ENCODE assay signal across 2 cellular contexts in the genomic region with DNA sequence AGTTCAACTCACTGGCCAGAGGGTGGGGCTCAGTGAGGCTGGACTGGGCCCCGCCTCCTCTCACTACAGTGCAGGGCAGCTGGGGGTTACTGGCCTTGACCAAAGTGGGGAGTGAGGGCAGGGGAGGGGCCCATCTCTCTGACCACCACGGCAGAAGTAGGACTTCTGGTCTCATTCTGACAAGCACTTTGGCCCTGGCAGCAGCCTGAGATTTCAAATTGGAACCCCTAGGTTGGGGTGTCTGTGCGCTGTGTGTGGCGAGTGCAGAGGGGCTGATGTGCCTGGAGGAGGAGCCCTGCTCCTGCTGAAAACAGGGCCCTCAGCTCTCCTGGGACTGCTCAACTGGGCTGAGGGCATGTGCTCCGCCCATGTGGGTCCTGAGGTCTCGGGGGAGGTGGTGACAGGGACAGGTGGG.
A peak's percentile ranks its signal among the peaks of the same experiment; 100 is the strongest.
TF ChIP-seq lines count a peak whose summit lies in the region.

No MANE protein-coding gene starts in this region.

TF ChIP-seq in WTC11, 78 proteins besides CTCF, POLR2A, EP300 and RAD21 (continued from another document):
- TF ChIP-seq, protein P1, sequence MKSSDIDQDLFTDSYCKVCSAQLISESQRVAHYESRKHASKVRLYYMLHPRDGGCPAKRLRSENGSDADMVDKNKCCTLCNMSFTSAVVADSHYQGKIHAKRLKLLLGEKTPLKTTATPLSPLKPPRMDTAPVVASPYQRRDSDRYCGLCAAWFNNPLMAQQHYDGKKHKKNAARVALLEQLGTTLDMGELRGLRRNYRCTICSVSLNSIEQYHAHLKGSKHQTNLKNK (CRISPR knock-in tag; IDR thresholded peaks at IDR 0.05) = no peak
- TF ChIP-seq ETV6 (CRISPR knock-in tag; IDR thresholded peaks at IDR 0.05) (no peak), FOXK1 (CRISPR knock-in tag; IDR thresholded peaks at IDR 0.05) (no peak), ZNF121 (CRISPR knock-in tag; IDR thresholded peaks at IDR 0.05) (no peak), ZNF423 (CRISPR knock-in tag; IDR thresholded peaks at IDR 0.05) (no peak), EMX1 (CRISPR knock-in tag; IDR thresholded peaks at IDR 0.05) (no peak), SOX15 (CRISPR knock-in tag; IDR thresholded peaks at IDR 0.05) (no peak), SMAD3 (CRISPR knock-in tag; IDR thresholded peaks at IDR 0.05; ENCODE audit: borderline replicate concordance) (no peak)

TF ChIP-seq in HepG2, 621 proteins besides CTCF, POLR2A, EP300 and RAD21 (continues in another document):
- TF ChIP-seq, protein P2, sequence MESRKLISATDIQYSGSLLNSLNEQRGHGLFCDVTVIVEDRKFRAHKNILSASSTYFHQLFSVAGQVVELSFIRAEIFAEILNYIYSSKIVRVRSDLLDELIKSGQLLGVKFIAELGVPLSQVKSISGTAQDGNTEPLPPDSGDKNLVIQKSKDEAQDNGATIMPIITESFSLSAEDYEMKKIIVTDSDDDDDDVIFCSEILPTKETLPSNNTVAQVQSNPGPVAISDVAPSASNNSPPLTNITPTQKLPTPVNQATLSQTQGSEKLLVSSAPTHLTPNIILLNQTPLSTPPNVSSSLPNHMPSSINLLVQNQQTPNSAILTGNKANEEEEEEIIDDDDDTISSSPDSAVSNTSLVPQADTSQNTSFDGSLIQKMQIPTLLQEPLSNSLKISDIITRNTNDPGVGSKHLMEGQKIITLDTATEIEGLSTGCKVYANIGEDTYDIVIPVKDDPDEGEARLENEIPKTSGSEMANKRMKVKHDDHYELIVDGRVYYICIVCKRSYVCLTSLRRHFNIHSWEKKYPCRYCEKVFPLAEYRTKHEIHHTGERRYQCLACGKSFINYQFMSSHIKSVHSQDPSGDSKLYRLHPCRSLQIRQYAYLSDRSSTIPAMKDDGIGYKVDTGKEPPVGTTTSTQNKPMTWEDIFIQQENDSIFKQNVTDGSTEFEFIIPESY (CRISPR knock-in tag; IDR thresholded peaks at IDR 0.05) = peak; percentile 13; the same call in 1 of the 2 replicates
- no peak for TF ChIP-seq ZNF431 (CRISPR knock-in tag; IDR thresholded peaks at IDR 0.05; ENCODE audit: borderline replicate concordance, low read depth)
- TF ChIP-seq GATAD1 (CRISPR knock-in tag; IDR thresholded peaks at IDR 0.05) = no peak
- no peak for TF ChIP-seq HMGA1 (CRISPR knock-in tag; conservative IDR thresholded peaks at IDR 0.05)
- TF ChIP-seq, protein P3, sequence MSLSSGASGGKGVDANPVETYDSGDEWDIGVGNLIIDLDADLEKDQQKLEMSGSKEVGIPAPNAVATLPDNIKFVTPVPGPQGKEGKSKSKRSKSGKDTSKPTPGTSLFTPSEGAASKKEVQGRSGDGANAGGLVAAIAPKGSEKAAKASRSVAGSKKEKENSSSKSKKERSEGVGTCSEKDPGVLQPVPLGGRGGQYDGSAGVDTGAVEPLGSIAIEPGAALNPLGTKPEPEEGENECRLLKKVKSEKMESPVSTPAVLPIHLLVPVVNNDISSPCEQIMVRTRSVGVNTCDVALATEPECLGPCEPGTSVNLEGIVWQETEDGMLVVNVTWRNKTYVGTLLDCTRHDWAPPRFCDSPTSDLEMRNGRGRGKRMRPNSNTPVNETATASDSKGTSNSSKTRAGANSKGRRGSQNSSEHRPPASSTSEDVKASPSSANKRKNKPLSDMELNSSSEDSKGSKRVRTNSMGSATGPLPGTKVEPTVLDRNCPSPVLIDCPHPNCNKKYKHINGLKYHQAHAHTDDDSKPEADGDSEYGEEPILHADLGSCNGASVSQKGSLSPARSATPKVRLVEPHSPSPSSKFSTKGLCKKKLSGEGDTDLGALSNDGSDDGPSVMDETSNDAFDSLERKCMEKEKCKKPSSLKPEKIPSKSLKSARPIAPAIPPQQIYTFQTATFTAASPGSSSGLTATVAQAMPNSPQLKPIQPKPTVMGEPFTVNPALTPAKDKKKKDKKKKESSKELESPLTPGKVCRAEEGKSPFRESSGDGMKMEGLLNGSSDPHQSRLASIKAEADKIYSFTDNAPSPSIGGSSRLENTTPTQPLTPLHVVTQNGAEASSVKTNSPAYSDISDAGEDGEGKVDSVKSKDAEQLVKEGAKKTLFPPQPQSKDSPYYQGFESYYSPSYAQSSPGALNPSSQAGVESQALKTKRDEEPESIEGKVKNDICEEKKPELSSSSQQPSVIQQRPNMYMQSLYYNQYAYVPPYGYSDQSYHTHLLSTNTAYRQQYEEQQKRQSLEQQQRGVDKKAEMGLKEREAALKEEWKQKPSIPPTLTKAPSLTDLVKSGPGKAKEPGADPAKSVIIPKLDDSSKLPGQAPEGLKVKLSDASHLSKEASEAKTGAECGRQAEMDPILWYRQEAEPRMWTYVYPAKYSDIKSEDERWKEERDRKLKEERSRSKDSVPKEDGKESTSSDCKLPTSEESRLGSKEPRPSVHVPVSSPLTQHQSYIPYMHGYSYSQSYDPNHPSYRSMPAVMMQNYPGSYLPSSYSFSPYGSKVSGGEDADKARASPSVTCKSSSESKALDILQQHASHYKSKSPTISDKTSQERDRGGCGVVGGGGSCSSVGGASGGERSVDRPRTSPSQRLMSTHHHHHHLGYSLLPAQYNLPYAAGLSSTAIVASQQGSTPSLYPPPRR (CRISPR knock-in tag; IDR thresholded peaks at IDR 0.05; ENCODE audit: borderline replicate concordance) = no peak
- no peak for TF ChIP-seq ZNF136 (CRISPR knock-in tag; IDR thresholded peaks at IDR 0.05; ENCODE audit: low read depth)
- no peak for TF ChIP-seq ZC3H13 (CRISPR knock-in tag; IDR thresholded peaks at IDR 0.05)
- TF ChIP-seq ZBTB42 (CRISPR knock-in tag; IDR thresholded peaks at IDR 0.05) = no peak; the same call in 1 of the 2 replicates
- no peak for TF ChIP-seq ZSCAN22 (CRISPR knock-in tag; IDR thresholded peaks at IDR 0.05)
- TF ChIP-seq LCORL (IDR thresholded peaks at IDR 0.05) = no peak
- TF ChIP-seq LCORL (CRISPR knock-in tag; IDR thresholded peaks at IDR 0.05) = 0 out of 2 replicates have a peak, but pooled peaks have one; percentile 44
- no peak for TF ChIP-seq ZNF20 (CRISPR knock-in tag; IDR thresholded peaks at IDR 0.05)
- no peak for TF ChIP-seq MAFF (IDR thresholded peaks at IDR 0.05; ENCODE audit: low read depth, low read length)
- no peak for TF ChIP-seq PITX1 (CRISPR knock-in tag; IDR thresholded peaks at IDR 0.05)
- TF ChIP-seq GTF3A (CRISPR knock-in tag; conservative IDR thresholded peaks at IDR 0.05) = no peak
- TF ChIP-seq NFIC (IDR thresholded peaks at IDR 0.05; ENCODE audit: low read length) = no peak
- peak; percentile 45 for TF ChIP-seq STAG1 (CRISPR knock-in tag; IDR thresholded peaks at IDR 0.05)
- no peak for TF ChIP-seq ZNF629 (CRISPR knock-in tag; conservative IDR thresholded peaks at IDR 0.05)
- TF ChIP-seq ZNF720 (CRISPR knock-in tag; IDR thresholded peaks at IDR 0.05) = no peak
- TF ChIP-seq ZSCAN20 (CRISPR knock-in tag; IDR thresholded peaks at IDR 0.05; ENCODE audit: borderline replicate concordance) = no peak
- TF ChIP-seq, protein P4, sequence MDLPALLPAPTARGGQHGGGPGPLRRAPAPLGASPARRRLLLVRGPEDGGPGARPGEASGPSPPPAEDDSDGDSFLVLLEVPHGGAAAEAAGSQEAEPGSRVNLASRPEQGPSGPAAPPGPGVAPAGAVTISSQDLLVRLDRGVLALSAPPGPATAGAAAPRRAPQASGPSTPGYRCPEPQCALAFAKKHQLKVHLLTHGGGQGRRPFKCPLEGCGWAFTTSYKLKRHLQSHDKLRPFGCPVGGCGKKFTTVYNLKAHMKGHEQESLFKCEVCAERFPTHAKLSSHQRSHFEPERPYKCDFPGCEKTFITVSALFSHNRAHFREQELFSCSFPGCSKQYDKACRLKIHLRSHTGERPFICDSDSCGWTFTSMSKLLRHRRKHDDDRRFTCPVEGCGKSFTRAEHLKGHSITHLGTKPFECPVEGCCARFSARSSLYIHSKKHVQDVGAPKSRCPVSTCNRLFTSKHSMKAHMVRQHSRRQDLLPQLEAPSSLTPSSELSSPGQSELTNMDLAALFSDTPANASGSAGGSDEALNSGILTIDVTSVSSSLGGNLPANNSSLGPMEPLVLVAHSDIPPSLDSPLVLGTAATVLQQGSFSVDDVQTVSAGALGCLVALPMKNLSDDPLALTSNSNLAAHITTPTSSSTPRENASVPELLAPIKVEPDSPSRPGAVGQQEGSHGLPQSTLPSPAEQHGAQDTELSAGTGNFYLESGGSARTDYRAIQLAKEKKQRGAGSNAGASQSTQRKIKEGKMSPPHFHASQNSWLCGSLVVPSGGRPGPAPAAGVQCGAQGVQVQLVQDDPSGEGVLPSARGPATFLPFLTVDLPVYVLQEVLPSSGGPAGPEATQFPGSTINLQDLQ (CRISPR knock-in tag; IDR thresholded peaks at IDR 0.05) = no peak
- TF ChIP-seq SRSF4 (IDR thresholded peaks at IDR 0.05; ENCODE audit: low read depth, low read length, poor library complexity, severe bottlenecking) = no peak
- no peak for TF ChIP-seq WIZ (CRISPR knock-in tag; IDR thresholded peaks at IDR 0.05)
- no peak for TF ChIP-seq SP4 (CRISPR knock-in tag; IDR thresholded peaks at IDR 0.05)
- TF ChIP-seq ZNF713 (CRISPR knock-in tag; IDR thresholded peaks at IDR 0.05) = no peak
- no peak for TF ChIP-seq KAT7 (CRISPR knock-in tag; IDR thresholded peaks at IDR 0.05; ENCODE audit: borderline replicate concordance)
- TF ChIP-seq, protein P5, sequence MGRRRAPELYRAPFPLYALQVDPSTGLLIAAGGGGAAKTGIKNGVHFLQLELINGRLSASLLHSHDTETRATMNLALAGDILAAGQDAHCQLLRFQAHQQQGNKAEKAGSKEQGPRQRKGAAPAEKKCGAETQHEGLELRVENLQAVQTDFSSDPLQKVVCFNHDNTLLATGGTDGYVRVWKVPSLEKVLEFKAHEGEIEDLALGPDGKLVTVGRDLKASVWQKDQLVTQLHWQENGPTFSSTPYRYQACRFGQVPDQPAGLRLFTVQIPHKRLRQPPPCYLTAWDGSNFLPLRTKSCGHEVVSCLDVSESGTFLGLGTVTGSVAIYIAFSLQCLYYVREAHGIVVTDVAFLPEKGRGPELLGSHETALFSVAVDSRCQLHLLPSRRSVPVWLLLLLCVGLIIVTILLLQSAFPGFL (CRISPR knock-in tag; IDR thresholded peaks at IDR 0.05) = no peak
- TF ChIP-seq MED13 (CRISPR knock-in tag; IDR thresholded peaks at IDR 0.05) = no peak
- no peak for TF ChIP-seq HNRNPL (IDR thresholded peaks at IDR 0.05; ENCODE audit: low read depth, low read length)
- TF ChIP-seq RBM39 (IDR thresholded peaks at IDR 0.05; ENCODE audit: low read depth, low read length, poor library complexity, severe bottlenecking) = no peak
- TF ChIP-seq, protein P6, sequence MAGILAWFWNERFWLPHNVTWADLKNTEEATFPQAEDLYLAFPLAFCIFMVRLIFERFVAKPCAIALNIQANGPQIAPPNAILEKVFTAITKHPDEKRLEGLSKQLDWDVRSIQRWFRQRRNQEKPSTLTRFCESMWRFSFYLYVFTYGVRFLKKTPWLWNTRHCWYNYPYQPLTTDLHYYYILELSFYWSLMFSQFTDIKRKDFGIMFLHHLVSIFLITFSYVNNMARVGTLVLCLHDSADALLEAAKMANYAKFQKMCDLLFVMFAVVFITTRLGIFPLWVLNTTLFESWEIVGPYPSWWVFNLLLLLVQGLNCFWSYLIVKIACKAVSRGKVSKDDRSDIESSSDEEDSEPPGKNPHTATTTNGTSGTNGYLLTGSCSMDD (CRISPR knock-in tag; IDR thresholded peaks at IDR 0.05) = no peak
- TF ChIP-seq HNF4A (CRISPR knock-in tag; IDR thresholded peaks at IDR 0.05) = peak; percentile 54
- TF ChIP-seq, protein P7, sequence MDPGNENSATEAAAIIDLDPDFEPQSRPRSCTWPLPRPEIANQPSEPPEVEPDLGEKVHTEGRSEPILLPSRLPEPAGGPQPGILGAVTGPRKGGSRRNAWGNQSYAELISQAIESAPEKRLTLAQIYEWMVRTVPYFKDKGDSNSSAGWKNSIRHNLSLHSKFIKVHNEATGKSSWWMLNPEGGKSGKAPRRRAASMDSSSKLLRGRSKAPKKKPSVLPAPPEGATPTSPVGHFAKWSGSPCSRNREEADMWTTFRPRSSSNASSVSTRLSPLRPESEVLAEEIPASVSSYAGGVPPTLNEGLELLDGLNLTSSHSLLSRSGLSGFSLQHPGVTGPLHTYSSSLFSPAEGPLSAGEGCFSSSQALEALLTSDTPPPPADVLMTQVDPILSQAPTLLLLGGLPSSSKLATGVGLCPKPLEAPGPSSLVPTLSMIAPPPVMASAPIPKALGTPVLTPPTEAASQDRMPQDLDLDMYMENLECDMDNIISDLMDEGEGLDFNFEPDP (CRISPR knock-in tag; conservative IDR thresholded peaks at IDR 0.05) = no peak
- no peak for TF ChIP-seq U2AF2 (IDR thresholded peaks at IDR 0.05; ENCODE audit: low read depth, low read length)
- 0 out of 2 replicates have a peak, but pooled peaks have one; percentile 10 for TF ChIP-seq NR2F6 (IDR thresholded peaks at IDR 0.05)
- TF ChIP-seq NR2F6 (CRISPR knock-in tag; IDR thresholded peaks at IDR 0.05) = no peak
- TF ChIP-seq JUND (CRISPR knock-in tag; IDR thresholded peaks at IDR 0.05) = no peak
- TF ChIP-seq ZNF816 (CRISPR knock-in tag; IDR thresholded peaks at IDR 0.05; ENCODE audit: borderline replicate concordance) = no peak
- TF ChIP-seq TCF7 (IDR thresholded peaks at IDR 0.05; ENCODE audit: low read depth) = no peak
- TF ChIP-seq ZNF879 (CRISPR knock-in tag; IDR thresholded peaks at IDR 0.05) = no peak
- TF ChIP-seq HNRNPLL (IDR thresholded peaks at IDR 0.05; ENCODE audit: low read depth, low read length, poor library complexity, severe bottlenecking) = peak; percentile 16
- TF ChIP-seq, protein P8, sequence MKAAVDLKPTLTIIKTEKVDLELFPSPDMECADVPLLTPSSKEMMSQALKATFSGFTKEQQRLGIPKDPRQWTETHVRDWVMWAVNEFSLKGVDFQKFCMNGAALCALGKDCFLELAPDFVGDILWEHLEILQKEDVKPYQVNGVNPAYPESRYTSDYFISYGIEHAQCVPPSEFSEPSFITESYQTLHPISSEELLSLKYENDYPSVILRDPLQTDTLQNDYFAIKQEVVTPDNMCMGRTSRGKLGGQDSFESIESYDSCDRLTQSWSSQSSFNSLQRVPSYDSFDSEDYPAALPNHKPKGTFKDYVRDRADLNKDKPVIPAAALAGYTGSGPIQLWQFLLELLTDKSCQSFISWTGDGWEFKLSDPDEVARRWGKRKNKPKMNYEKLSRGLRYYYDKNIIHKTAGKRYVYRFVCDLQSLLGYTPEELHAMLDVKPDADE (CRISPR knock-in tag; IDR thresholded peaks at IDR 0.05) = no peak
- no peak for TF ChIP-seq HNRNPK (IDR thresholded peaks at IDR 0.05; ENCODE audit: low read depth, low read length, poor library complexity, severe bottlenecking)
- TF ChIP-seq ZNF678 (CRISPR knock-in tag; IDR thresholded peaks at IDR 0.05) = no peak
- TF ChIP-seq ZNF282 (IDR thresholded peaks at IDR 0.05; ENCODE audit: partially characterized antibody) = no peak
- TF ChIP-seq SIN3A (IDR thresholded peaks at IDR 0.05; ENCODE audit: borderline replicate concordance, low read depth, low read length) = no peak
- TF ChIP-seq ZNF124 (CRISPR knock-in tag; IDR thresholded peaks at IDR 0.05) = no peak
- TF ChIP-seq ZNF7 (CRISPR knock-in tag; IDR thresholded peaks at IDR 0.05) = no peak
- TF ChIP-seq ZFP62 (CRISPR knock-in tag; IDR thresholded peaks at IDR 0.05) = no peak
